ENCODE assay signal across 8 cellular contexts in the genomic region with DNA sequence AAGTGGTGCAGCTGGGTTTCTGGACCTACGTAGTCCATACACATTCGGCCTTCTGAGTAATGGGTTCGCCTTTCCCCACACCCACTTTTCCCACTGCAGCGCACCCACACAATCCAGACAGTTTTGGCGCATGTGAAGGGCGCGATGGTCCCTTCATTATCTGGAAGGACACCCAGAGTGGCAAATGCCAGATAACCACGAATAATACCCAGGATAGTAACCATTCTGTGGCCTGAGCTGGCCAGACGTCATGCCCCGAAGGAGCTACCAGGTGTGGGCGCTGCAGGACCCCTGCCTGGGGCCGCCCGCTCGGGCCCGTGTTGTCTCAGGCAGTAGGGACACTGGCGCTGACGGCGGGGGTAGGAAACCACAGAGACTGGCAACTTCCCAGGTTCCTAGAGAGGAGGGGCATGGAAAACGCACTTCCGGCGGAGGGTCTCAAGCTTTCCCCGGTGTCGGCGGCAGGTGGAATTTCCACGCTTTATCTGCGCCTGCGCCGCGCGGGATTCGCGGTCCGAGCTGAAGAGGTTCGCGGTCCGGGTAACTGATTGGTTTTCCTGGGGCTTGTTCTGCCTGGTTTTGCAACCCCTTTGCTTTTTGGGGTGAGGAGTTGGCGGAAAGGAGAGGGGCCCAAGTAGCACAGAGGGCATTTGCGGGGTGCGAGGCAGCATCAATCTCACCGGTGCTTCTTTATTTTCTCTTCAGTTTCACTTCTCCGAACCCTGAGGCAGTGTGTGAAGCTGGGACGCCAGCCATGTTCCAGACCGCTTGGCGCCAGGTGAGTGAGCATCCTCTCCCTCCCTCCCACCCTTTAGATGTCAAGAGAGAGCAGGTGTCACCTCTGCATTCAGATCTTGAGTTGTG. TPM values are rescaled to one million over a fixed set of nuclear protein-coding genes. Genes with fewer than 3 reads are reported as not detected.
A peak's percentile ranks its signal among the peaks of the same experiment; 100 is the strongest.
DNase-seq lines count a peak whose midpoint lies in the region; ATAC-seq lines count a peak whose summit lies in the region.

A gene (plus strand): TSS at position 441 of the 864 bp plus-strand sequence. CDS start 314 bp downstream, at position 755.

- POLR2A ChIA-PET in activated CD4-positive, alpha-beta memory T cell treated with anti-CD3 and anti-CD28 coated beads, Interleukin-2, amount 10 ng/mL, durations not matched to agents 7 days and 5 days (lab: Charles Lee), result interaction anchor here (0.7 to 3.6 kb wide), 7 partner anchors 19 to 693 kb away, joined by 3 to 19 read pairs (median 5); a partner anchor contains a TSS

- peak within 1 kb of the TSS; percentile 69 for H3K27ac Mint-ChIP-seq in activated CD4-positive, alpha-beta memory T cell treated with anti-CD3 and anti-CD28 coated beads, Interleukin-2, amount 10 ng/mL, durations not matched to agents 7 days and 5 days
- H3K27ac Mint-ChIP-seq in memory B cell, result peak within 1 kb of the TSS; percentile 63

- CTCF ChIA-PET in activated CD4-positive, alpha-beta memory T cell treated with anti-CD3 and anti-CD28 coated beads, Interleukin-2, amount 10 ng/mL, durations not matched to agents 7 days and 5 days (lab: Charles Lee), result interaction anchor here (0.7 to 3.6 kb wide), 7 partner anchors 9 to 75 kb away, joined by 3 to 24 read pairs (median 4); a partner anchor contains a TSS

- DNase-seq in ACHN (peak; percentile 69), NCI-H510A treated with DMSO at 0.1 percent for 48 hours (lab: John Stamatoyannopoulos, UW) (peak; percentile 77), memory B cell (ENCODE audit: low spot score in 2 of 2) (peak; percentile 13 to 33)
- peak; percentile 48 for DNase-seq in activated CD4-positive, alpha-beta memory T cell treated with anti-CD3 and anti-CD28 coated beads, Interleukin-2, amount 10 ng/mL, durations not matched to agents 7 days and 5 days
- DNase-seq in effector CD4-positive, alpha-beta T cell, result peak; percentile 4
- peak; percentile 40 for DNase-seq in stimulated activated CD8-positive, alpha-beta memory T cell treated with anti-CD3 and anti-CD28 coated beads, Interleukin-12 subunit alpha, Interleukin-12 subunit beta, amount 100 ng/mL, for 1 hour (ENCODE audit: low read depth)

- peaks cover 3% of the 10 kb centered on the region for H3K27me3 Mint-ChIP-seq in activated CD4-positive, alpha-beta memory T cell treated with anti-CD3 and anti-CD28 coated beads, Interleukin-2, amount 10 ng/mL, durations not matched to agents 7 days and 5 days
- no peaks in the 10 kb centered on the region for H3K27me3 Mint-ChIP-seq in memory B cell

- H3K36me3 Mint-ChIP-seq in activated CD4-positive, alpha-beta memory T cell treated with anti-CD3 and anti-CD28 coated beads, Interleukin-2, amount 10 ng/mL, durations not matched to agents 7 days and 5 days (ENCODE audit: low read depth), result peaks cover 24% of the 10 kb centered on the region
- peaks cover 7% of the 10 kb centered on the region for H3K36me3 Mint-ChIP-seq in memory B cell

- in situ Hi-C loops in ACHN (cut with HindIII; ENCODE audit: low pct_ligation_motif_present, low pct_unique_long_range_greater_than_20kb, low sequenced_read_pairs), result no loop called here

- peak within 1 kb of the TSS; percentile 94 for H3K4me3 Mint-ChIP-seq in activated CD4-positive, alpha-beta memory T cell treated with anti-CD3 and anti-CD28 coated beads, Interleukin-2, amount 10 ng/mL, durations not matched to agents 7 days and 5 days
- H3K4me3 Mint-ChIP-seq in memory B cell, result peak within 1 kb of the TSS; percentile 90

- ATAC-seq in GM18867 (IDR thresholded peaks at IDR 0.05; ENCODE audit: unreplicated experiment) (peak; percentile 82), HG03108 (IDR thresholded peaks at IDR 0.05; ENCODE audit: unreplicated experiment) (peak; percentile 71), memory B cell (ENCODE audit: low read depth) (peak; percentile 93)

- no peaks in the 10 kb centered on the region for H3K9me3 Mint-ChIP-seq in activated CD4-positive, alpha-beta memory T cell treated with anti-CD3 and anti-CD28 coated beads, Interleukin-2, amount 10 ng/mL, durations not matched to agents 7 days and 5 days
- no peaks in the 10 kb centered on the region for H3K9me3 Mint-ChIP-seq in memory B cell

- H3K4me1 Mint-ChIP-seq in activated CD4-positive, alpha-beta memory T cell treated with anti-CD3 and anti-CD28 coated beads, Interleukin-2, amount 10 ng/mL, durations not matched to agents 7 days and 5 days, result peaks cover 34% of the 10 kb centered on the region
- H3K4me1 Mint-ChIP-seq in memory B cell, result peaks cover 3% of the 10 kb centered on the region

RNA-seq across cellular contexts. Expression of the gene that starts here (rescaled TPM):
- total RNA-seq in activated CD4-positive, alpha-beta memory T cell treated with anti-CD3 and anti-CD28 coated beads, Interleukin-2, amount 10 ng/mL, durations not matched to agents 7 days and 5 days, result 1 to 10 TPM; 6.1 to 6.3 TPM

Comparison
In these comparisons a context has a peak if more than half of its experiments do, and no peak if none do; other contexts are left out.
1. Peak in every context shown above with its lines: DNase-seq and ATAC-seq.
2. DNase-seq: peak in every context shown above with its lines; median percentile 77 in NCI-H510A treated with DMSO at 0.1 percent for 48 hours; 69 in ACHN; 48 in activated CD4-positive, alpha-beta memory T cell treated with anti-CD3 and anti-CD28 coated beads, Interleukin-2, amount 10 ng/mL, durations not matched to agents 7 days and 5 days; 40 in stimulated activated CD8-positive, alpha-beta memory T cell treated with anti-CD3 and anti-CD28 coated beads, Interleukin-12 subunit alpha, Interleukin-12 subunit beta, amount 100 ng/mL, for 1 hour; 23 in memory B cell; 4 in effector CD4-positive, alpha-beta T cell.